8 cellular contexts compared by ENCODE assay signal in genomic region chr22:40950888-40951794, GRCh38. TPM values are rescaled to one million over a fixed set of nuclear protein-coding genes. Genes with fewer than 3 reads are reported as not detected.
DNase-seq lines count a peak whose midpoint lies in the region; ATAC-seq and TF ChIP-seq lines count a peak whose summit lies in the region.

RBX1 (plus strand) TSS chr22:40951378; CDS start chr22:40951399, 21 bp downstream.

- no peaks in the 10 kb centered on the region for H3K9me3 Mint-ChIP-seq in naive B cell
- H3K9me3 Mint-ChIP-seq in stimulated activated memory B cell treated with anti-CD40 and anti-IgM and Interleukin-4, amounts not matched to agents 10 μg/mL and 1 μg/mL and 100 μg/mL, for 72 hours, result no peaks in the 10 kb centered on the region

- H3K36me3 ChIP-seq in DND-41 (ENCODE audit: insufficient read depth, low read length) (peaks cover 31% of the 10 kb centered on the region), GM23248 (ENCODE audit: low read depth) (0 out of 2 replicates have a peak, but pooled peaks cover 5% of the 10 kb centered on the region)

- peak within 1 kb of the TSS; percentile 91 to 100 (median 99) for H3K4me3 Mint-ChIP-seq in naive B cell
- peak within 1 kb of the TSS; percentile 98 for H3K4me3 Mint-ChIP-seq in stimulated activated memory B cell treated with anti-CD40 and anti-IgM and Interleukin-4, amounts not matched to agents 10 μg/mL and 1 μg/mL and 100 μg/mL, for 72 hours

- no peaks in the 10 kb centered on the region for H3K9me3 ChIP-seq in DND-41 (ENCODE audit: insufficient read depth, low read length, severe bottlenecking)
- no peaks in the 10 kb centered on the region for H3K9me3 ChIP-seq in GM23248 (ENCODE audit: low read depth)

- H2AFZ ChIP-seq in DND-41 (ENCODE audit: low read depth, low read length) (peak within 1 kb of the TSS; percentile 94), GM23248 (peak within 1 kb of the TSS; percentile 84)

- H3K27ac Mint-ChIP-seq in naive B cell, result peak within 1 kb of the TSS; percentile 98 to 100 (median 99)
- H3K27ac Mint-ChIP-seq in stimulated activated memory B cell treated with anti-CD40 and anti-IgM and Interleukin-4, amounts not matched to agents 10 μg/mL and 1 μg/mL and 100 μg/mL, for 72 hours, result peak within 1 kb of the TSS; percentile 92

- peaks cover 49% of the 10 kb centered on the region for H3K79me2 ChIP-seq in DND-41 (ENCODE audit: insufficient read depth, low read length)
- H3K79me2 ChIP-seq in GM23248 (ENCODE audit: insufficient read depth), result peaks cover 43% of the 10 kb centered on the region

- no peaks in the 10 kb centered on the region for H3K27me3 Mint-ChIP-seq in naive B cell
- H3K27me3 Mint-ChIP-seq in stimulated activated memory B cell treated with anti-CD40 and anti-IgM and Interleukin-4, amounts not matched to agents 10 μg/mL and 1 μg/mL and 100 μg/mL, for 72 hours, result no peaks in the 10 kb centered on the region

- H3K4me3 ChIP-seq in DND-41 (ENCODE audit: low read depth in 1 of 2, low read length in 2 of 2), result peak within 1 kb of the TSS; percentile 81 to 84
- H3K4me3 ChIP-seq in GM23248, result peak within 1 kb of the TSS; percentile 78

- no peak for TF ChIP-seq CTCF in DND-41 (IDR thresholded peaks at IDR 0.05; ENCODE audit: borderline replicate concordance, extremely low read depth, low read length, poor library complexity, severe bottlenecking)

- H3F3A ChIP-seq in GM23248 (ENCODE audit: insufficient read depth), result peaks cover 27% of the 10 kb centered on the region

- 0 to 1% methylated on average over 44 to 69 of the region's 94 CpGs for WGBS in GM23248 (ENCODE audit: low coverage in 1 of 2, low lambda C conversion rate in 2 of 2, missing lambda C conversion rate in 2 of 2), 2 experiments

- DNase-seq in DND-41, result peak; percentile 98
- peak; percentile 100 for DNase-seq in GM23248
- peak; percentile 97 to 98 for DNase-seq in Kasumi-1 (lab: John Stamatoyannopoulos, UW)
- DNase-seq in RPMI7951 (ENCODE audit: low read depth), result peak; percentile 96
- peak; percentile 94 to 98 for DNase-seq in activated T-helper 1 cell treated with anti-CD3 and anti-CD28 coated beads, Interleukin-2, amount 50 U/mL, for 16 hours (ENCODE audit: low read depth in 1 of 2, low spot score in 1 of 2)
- peak; percentile 99 for DNase-seq in fibroblast of gingiva (ENCODE audit: low read depth)
- peak; percentile 99 for DNase-seq in naive B cell

- H3K4me2 ChIP-seq in DND-41 (ENCODE audit: insufficient read depth, low read length), result peak within 1 kb of the TSS; percentile 100
- H3K4me2 ChIP-seq in GM23248 (ENCODE audit: unreplicated experiment), result peak within 1 kb of the TSS; percentile 95

- H3K4me1 ChIP-seq in DND-41 (ENCODE audit: insufficient read depth, low read length), result peaks cover 31% of the 10 kb centered on the region
- peaks cover 24% of the 10 kb centered on the region for H3K4me1 ChIP-seq in GM23248 (ENCODE audit: insufficient read depth)

- H3K36me3 Mint-ChIP-seq in naive B cell, result no peaks in the 10 kb centered on the region
- H3K36me3 Mint-ChIP-seq in stimulated activated memory B cell treated with anti-CD40 and anti-IgM and Interleukin-4, amounts not matched to agents 10 μg/mL and 1 μg/mL and 100 μg/mL, for 72 hours, result peaks cover 25% of the 10 kb centered on the region

- in situ Hi-C loops in GM23248 (cut with MboI), result no loop called here

- peaks cover 20 to 35% (median 31%) of the 10 kb centered on the region in 3 donors for H3K4me1 Mint-ChIP-seq in naive B cell
- H3K4me1 Mint-ChIP-seq in stimulated activated memory B cell treated with anti-CD40 and anti-IgM and Interleukin-4, amounts not matched to agents 10 μg/mL and 1 μg/mL and 100 μg/mL, for 72 hours, result peaks cover 37% of the 10 kb centered on the region

- peak within 1 kb of the TSS; percentile 92 for H3K9ac ChIP-seq in DND-41 (ENCODE audit: low read depth, low read length)
- peak within 1 kb of the TSS; percentile 97 for H3K9ac ChIP-seq in GM23248

- H3K27ac ChIP-seq in DND-41 (ENCODE audit: low read length), result peak within 1 kb of the TSS; percentile 99
- H3K27ac ChIP-seq in GM23248, result peak within 1 kb of the TSS; percentile 89

- ATAC-seq in DND-41 (ENCODE audit: insufficient read depth, low read depth), result peak; percentile 89
- ATAC-seq in naive B cell (ENCODE audit: low read depth in 2 of 2), result peak; percentile 76 to 79
- ATAC-seq in stimulated activated memory B cell treated with anti-CD40 and anti-IgM and Interleukin-4, amounts not matched to agents 10 μg/mL and 1 μg/mL and 100 μg/mL, for 72 hours, result peak; percentile 95

- H4K20me1 ChIP-seq in DND-41 (ENCODE audit: insufficient read depth, low read length) (peaks cover 6% of the 10 kb centered on the region; the same call in 1 of the 2 replicates), GM23248 (ENCODE audit: insufficient read depth) (no peaks in the 10 kb centered on the region)

- H3K9me2 ChIP-seq in GM23248 (ENCODE audit: insufficient read depth), result no peaks in the 10 kb centered on the region

- H3K27me3 ChIP-seq in DND-41 (ENCODE audit: insufficient read depth, low read length, poor library complexity), result no peaks in the 10 kb centered on the region
- no peaks in the 10 kb centered on the region for H3K27me3 ChIP-seq in GM23248 (replicated peaks; ENCODE audit: insufficient read depth)

RNA-seq across cellular contexts. Expression of gene RBX1, which starts in this region (rescaled TPM):
- 34.8 and 45.9 TPM in 2 replicates for total RNA-seq in GM23248 (2014; rRNA removed; shearing (Covaris generic))
- polyA plus RNA-seq in GM23248 (2016; fragmentation: Nextera tagmentation; extraction: Ambion mirVana) (203 and 222 TPM in 2 replicates), naive B cell (ENCODE audit: low read depth in 6 of 6) (100 to 1,000 TPM in 5 of 6 donors, 10 to 100 TPM in 1; 92.5 to 178 (median 151) TPM)
- 134 and 180 TPM in 2 replicates for total RNA-seq in RPMI7951 (2014; rRNA removed; shearing (Covaris generic))

Comparison
In these comparisons a context has a peak if more than half of its experiments do, and no peak if none do; other contexts are left out.
1. Peak in every context shown above with its lines: DNase-seq, ATAC-seq, H3K4me3 ChIP-seq and H3K27ac ChIP-seq.